Comparison of ENCODE assay signal across 10 cellular contexts in genomic region chr10:133234796-133235195, GRCh38. TPM values are rescaled to one million over a fixed set of nuclear protein-coding genes. Genes with fewer than 3 reads are reported as not detected.
"Had no signal": no experiment of that assay in that cellular context is flagged by ENCODE, and none has a peak within 500 bp of the region (broad histone marks: within the 10 kb centered on the region; RNA-seq: fewer than 3 reads in every experiment).

No MANE protein-coding gene starts in this region.

RNA-seq across cellular contexts. Expression of gene VENTX, which starts 2.9 kb away (rescaled TPM):
- total RNA-seq: bronchial epithelial cell; chondrocyte; T-helper 2 cell treated with Interferon-gamma antibody and Interleukin-4, amounts not matched to agents 100 ng/mL and 5 ng/mL, for 36 hours had no signal

RNA-seq across cellular contexts. Expression of gene UTF1, which starts 4.8 kb away (rescaled TPM):
- total RNA-seq: ascending aorta; bronchial epithelial cell; chondrocyte; gastrocnemius medialis; heart left ventricle; left cardiac atrium; mesothelial cell of epicardium; sigmoid colon; T-helper 2 cell treated with Interferon-gamma antibody and Interleukin-4, amounts not matched to agents 100 ng/mL and 5 ng/mL, for 36 hours; uterus had no signal
- polyA plus RNA-seq: heart left ventricle, sigmoid colon had no signal
